In the genomic region with DNA sequence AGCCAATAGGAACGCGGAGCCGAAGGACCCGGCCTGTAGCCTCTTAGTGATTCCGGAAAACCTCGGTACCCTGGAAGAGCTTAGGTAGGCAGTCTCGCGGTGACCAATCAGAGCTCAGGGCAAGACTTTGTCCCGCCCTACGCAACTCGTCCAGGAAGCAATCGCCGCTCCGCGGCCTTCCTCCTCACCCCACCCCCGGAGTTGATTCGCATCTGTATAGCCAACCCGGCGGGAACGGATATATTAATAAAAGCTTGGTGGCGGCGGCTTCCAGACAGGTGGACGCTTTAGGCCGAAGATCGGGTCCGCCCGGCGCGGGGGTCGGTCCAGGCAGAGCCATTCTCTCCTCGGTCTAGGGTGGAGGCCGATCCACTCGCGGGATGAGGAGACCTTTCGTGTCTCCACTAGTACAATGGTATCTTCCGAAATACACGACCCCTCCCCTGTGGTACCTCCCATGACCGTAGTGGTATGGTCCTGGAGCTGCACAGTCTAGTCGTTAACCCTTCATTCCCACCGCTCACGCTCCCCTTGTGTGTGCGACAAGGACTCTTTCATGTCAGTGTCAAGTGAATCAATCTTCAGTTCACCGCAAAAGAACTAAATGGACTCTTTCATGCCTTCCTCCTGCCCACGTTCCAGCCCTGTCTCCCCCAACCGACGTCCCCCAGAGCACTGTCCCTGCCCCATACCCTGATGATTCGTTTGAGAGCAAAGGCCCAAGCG, we compare ENCODE assay signal across 1 cellular context.
A peak's percentile ranks its signal among the peaks of the same experiment; 100 is the strongest.
TF ChIP-seq lines count a peak whose summit lies in the region.

No MANE protein-coding gene starts in this region.

TF ChIP-seq in K562, 482 proteins besides CTCF, POLR2A, EP300 and RAD21 (continued from another document and continues in another):
- TF ChIP-seq, protein P1, sequence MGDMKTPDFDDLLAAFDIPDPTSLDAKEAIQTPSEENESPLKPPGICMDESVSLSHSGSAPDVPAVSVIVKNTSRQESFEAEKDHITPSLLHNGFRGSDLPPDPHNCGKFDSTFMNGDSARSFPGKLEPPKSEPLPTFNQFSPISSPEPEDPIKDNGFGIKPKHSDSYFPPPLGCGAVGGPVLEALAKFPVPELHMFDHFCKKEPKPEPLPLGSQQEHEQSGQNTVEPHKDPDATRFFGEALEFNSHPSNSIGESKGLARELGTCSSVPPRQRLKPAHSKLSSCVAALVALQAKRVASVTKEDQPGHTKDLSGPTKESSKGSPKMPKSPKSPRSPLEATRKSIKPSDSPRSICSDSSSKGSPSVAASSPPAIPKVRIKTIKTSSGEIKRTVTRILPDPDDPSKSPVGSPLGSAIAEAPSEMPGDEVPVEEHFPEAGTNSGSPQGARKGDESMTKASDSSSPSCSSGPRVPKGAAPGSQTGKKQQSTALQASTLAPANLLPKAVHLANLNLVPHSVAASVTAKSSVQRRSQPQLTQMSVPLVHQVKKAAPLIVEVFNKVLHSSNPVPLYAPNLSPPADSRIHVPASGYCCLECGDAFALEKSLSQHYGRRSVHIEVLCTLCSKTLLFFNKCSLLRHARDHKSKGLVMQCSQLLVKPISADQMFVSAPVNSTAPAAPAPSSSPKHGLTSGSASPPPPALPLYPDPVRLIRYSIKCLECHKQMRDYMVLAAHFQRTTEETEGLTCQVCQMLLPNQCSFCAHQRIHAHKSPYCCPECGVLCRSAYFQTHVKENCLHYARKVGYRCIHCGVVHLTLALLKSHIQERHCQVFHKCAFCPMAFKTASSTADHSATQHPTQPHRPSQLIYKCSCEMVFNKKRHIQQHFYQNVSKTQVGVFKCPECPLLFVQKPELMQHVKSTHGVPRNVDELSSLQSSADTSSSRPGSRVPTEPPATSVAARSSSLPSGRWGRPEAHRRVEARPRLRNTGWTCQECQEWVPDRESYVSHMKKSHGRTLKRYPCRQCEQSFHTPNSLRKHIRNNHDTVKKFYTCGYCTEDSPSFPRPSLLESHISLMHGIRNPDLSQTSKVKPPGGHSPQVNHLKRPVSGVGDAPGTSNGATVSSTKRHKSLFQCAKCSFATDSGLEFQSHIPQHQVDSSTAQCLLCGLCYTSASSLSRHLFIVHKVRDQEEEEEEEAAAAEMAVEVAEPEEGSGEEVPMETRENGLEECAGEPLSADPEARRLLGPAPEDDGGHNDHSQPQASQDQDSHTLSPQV (IDR thresholded peaks at IDR 0.05): peak; percentile 53; the same call in 1 of the 2 replicates
- TF ChIP-seq SIRT6 (IDR thresholded peaks at IDR 0.05; ENCODE audit: low read depth, low read length): no peak
- no peak for TF ChIP-seq XRCC5 (IDR thresholded peaks at IDR 0.05; ENCODE audit: low read depth, low read length)
- TF ChIP-seq NR2C1 (IDR thresholded peaks at IDR 0.05): peak; percentile 98
- peak; percentile 99 for TF ChIP-seq NR2C1 (tag; IDR thresholded peaks at IDR 0.05)
- TF ChIP-seq SAFB (IDR thresholded peaks at IDR 0.05; ENCODE audit: borderline replicate concordance, low read depth, low read length): no peak
- no peak for TF ChIP-seq MEF2A (IDR thresholded peaks at IDR 0.05; ENCODE audit: control insufficient read depth, low read depth, low read length)
- no peak for TF ChIP-seq TEAD1 (CRISPR knock-in tag; IDR thresholded peaks at IDR 0.05)
- TF ChIP-seq, protein P2, sequence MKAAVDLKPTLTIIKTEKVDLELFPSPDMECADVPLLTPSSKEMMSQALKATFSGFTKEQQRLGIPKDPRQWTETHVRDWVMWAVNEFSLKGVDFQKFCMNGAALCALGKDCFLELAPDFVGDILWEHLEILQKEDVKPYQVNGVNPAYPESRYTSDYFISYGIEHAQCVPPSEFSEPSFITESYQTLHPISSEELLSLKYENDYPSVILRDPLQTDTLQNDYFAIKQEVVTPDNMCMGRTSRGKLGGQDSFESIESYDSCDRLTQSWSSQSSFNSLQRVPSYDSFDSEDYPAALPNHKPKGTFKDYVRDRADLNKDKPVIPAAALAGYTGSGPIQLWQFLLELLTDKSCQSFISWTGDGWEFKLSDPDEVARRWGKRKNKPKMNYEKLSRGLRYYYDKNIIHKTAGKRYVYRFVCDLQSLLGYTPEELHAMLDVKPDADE (conservative IDR thresholded peaks at IDR 0.05; ENCODE audit: control insufficient read depth, low read depth, low read length): no peak
- peak; percentile 56; the same call in 1 of the 2 replicates for TF ChIP-seq C11orf30 (IDR thresholded peaks at IDR 0.05; ENCODE audit: low read depth)
- TF ChIP-seq RFX7 (CRISPR knock-in tag; IDR thresholded peaks at IDR 0.05): no peak
- TF ChIP-seq TRIM28 (IDR thresholded peaks at IDR 0.05): no peak
- peak; percentile 47; the same call in 1 of the 2 replicates for TF ChIP-seq L3MBTL2 (IDR thresholded peaks at IDR 0.05)
- peak; percentile 12; the same call in 1 of the 2 replicates for TF ChIP-seq PKNOX1 (IDR thresholded peaks at IDR 0.05)
- TF ChIP-seq TEAD4 (IDR thresholded peaks at IDR 0.05; ENCODE audit: low read length): no peak; the same call in 1 of the 2 replicates
- TF ChIP-seq TEAD4 (CRISPR knock-in tag; IDR thresholded peaks at IDR 0.05; ENCODE audit: borderline replicate concordance): no peak
- TF ChIP-seq NUFIP1 (IDR thresholded peaks at IDR 0.05; ENCODE audit: partially characterized antibody): no peak
- TF ChIP-seq ZKSCAN8 (CRISPR knock-in tag; IDR thresholded peaks at IDR 0.05): no peak
- peak; percentile 67; the same call in 1 of the 2 replicates for TF ChIP-seq ZSCAN29 (IDR thresholded peaks at IDR 0.05)
- TF ChIP-seq TBL1XR1 (IDR thresholded peaks at IDR 0.05; ENCODE audit: low read length in 2 of 2): 0 out of 4 replicates have a peak, but pooled peaks of 1 of the 2 experiments have one; percentile 30
- peak; percentile 28 for TF ChIP-seq MEIS2 (IDR thresholded peaks at IDR 0.05; ENCODE audit: partially characterized antibody)
- no peak for TF ChIP-seq ZNF561 (CRISPR knock-in tag; conservative IDR thresholded peaks at IDR 0.05)
- no peak for TF ChIP-seq ZNF717 (CRISPR knock-in tag; IDR thresholded peaks at IDR 0.05)
- TF ChIP-seq GTF2A2 (tag; IDR thresholded peaks at IDR 0.05): no peak
- peak; percentile 84 for TF ChIP-seq ZBTB7A (IDR thresholded peaks at IDR 0.05; ENCODE audit: borderline replicate concordance, control insufficient read depth, low read depth, low read length)
- TF ChIP-seq, protein P3, sequence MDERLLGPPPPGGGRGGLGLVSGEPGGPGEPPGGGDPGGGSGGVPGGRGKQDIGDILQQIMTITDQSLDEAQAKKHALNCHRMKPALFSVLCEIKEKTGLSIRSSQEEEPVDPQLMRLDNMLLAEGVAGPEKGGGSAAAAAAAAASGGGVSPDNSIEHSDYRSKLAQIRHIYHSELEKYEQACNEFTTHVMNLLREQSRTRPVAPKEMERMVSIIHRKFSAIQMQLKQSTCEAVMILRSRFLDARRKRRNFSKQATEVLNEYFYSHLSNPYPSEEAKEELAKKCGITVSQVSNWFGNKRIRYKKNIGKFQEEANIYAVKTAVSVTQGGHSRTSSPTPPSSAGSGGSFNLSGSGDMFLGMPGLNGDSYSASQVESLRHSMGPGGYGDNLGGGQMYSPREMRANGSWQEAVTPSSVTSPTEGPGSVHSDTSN (CRISPR knock-in tag; IDR thresholded peaks at IDR 0.05; ENCODE audit: low read depth): no peak
- TF ChIP-seq, protein P3 (tag; conservative IDR thresholded peaks at IDR 0.05; ENCODE audit: low read depth): no peak
- TF ChIP-seq ZNF586 (CRISPR knock-in tag; conservative IDR thresholded peaks at IDR 0.05): no peak
- peak; percentile 47; the same call in 1 of the 2 replicates for TF ChIP-seq NCOR1 (IDR thresholded peaks at IDR 0.05)
- no peak for TF ChIP-seq ZBTB34 (CRISPR knock-in tag; IDR thresholded peaks at IDR 0.05)
- no peak for TF ChIP-seq KDM2B (CRISPR knock-in tag; IDR thresholded peaks at IDR 0.05)
- TF ChIP-seq, protein P4, sequence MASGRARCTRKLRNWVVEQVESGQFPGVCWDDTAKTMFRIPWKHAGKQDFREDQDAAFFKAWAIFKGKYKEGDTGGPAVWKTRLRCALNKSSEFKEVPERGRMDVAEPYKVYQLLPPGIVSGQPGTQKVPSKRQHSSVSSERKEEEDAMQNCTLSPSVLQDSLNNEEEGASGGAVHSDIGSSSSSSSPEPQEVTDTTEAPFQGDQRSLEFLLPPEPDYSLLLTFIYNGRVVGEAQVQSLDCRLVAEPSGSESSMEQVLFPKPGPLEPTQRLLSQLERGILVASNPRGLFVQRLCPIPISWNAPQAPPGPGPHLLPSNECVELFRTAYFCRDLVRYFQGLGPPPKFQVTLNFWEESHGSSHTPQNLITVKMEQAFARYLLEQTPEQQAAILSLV (tag; IDR thresholded peaks at IDR 0.05): no peak
- no peak for TF ChIP-seq ZNF668 (CRISPR knock-in tag; IDR thresholded peaks at IDR 0.05)
- TF ChIP-seq, protein P5, sequence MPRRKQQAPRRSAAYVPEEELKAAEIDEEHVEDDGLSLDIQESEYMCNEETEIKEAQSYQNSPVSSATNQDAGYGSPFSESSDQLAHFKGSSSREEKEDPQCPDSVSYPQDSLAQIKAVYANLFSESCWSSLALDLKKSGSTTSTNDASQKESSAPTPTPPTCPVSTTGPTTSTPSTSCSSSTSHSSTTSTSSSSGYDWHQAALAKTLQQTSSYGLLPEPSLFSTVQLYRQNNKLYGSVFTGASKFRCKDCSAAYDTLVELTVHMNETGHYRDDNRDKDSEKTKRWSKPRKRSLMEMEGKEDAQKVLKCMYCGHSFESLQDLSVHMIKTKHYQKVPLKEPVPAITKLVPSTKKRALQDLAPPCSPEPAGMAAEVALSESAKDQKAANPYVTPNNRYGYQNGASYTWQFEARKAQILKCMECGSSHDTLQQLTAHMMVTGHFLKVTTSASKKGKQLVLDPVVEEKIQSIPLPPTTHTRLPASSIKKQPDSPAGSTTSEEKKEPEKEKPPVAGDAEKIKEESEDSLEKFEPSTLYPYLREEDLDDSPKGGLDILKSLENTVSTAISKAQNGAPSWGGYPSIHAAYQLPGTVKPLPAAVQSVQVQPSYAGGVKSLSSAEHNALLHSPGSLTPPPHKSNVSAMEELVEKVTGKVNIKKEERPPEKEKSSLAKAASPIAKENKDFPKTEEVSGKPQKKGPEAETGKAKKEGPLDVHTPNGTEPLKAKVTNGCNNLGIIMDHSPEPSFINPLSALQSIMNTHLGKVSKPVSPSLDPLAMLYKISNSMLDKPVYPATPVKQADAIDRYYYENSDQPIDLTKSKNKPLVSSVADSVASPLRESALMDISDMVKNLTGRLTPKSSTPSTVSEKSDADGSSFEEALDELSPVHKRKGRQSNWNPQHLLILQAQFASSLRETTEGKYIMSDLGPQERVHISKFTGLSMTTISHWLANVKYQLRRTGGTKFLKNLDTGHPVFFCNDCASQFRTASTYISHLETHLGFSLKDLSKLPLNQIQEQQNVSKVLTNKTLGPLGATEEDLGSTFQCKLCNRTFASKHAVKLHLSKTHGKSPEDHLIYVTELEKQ (CRISPR knock-in tag; IDR thresholded peaks at IDR 0.05): no peak
- no peak for TF ChIP-seq ZNF134 (CRISPR knock-in tag; conservative IDR thresholded peaks at IDR 0.05)
- TF ChIP-seq MYNN (IDR thresholded peaks at IDR 0.05): no peak
- no peak for TF ChIP-seq MYNN (CRISPR knock-in tag; IDR thresholded peaks at IDR 0.05)
- TF ChIP-seq STAG1 (CRISPR knock-in tag; IDR thresholded peaks at IDR 0.05; ENCODE audit: borderline replicate concordance): no peak
- no peak for TF ChIP-seq IRF2 (CRISPR knock-in tag; IDR thresholded peaks at IDR 0.05)
- no peak for TF ChIP-seq HNRNPL (IDR thresholded peaks at IDR 0.05; ENCODE audit: low read depth, low read length)
- TF ChIP-seq STAT5B (CRISPR knock-in tag; IDR thresholded peaks at IDR 0.05): no peak
- TF ChIP-seq ZBTB2 (IDR thresholded peaks at IDR 0.05): peak; percentile 32; the same call in 1 of the 2 replicates
- peak; percentile 9; the same call in 1 of the 2 replicates for TF ChIP-seq BCOR (IDR thresholded peaks at IDR 0.05)
- no peak for TF ChIP-seq KAT2B (IDR thresholded peaks at IDR 0.05; ENCODE audit: low read depth, low read length)
- TF ChIP-seq SNRNP70 (optimal IDR thresholded peaks at IDR 0.05; ENCODE audit: low read depth, low read length): no peak
- no peak for TF ChIP-seq PTRF (tag; IDR thresholded peaks at IDR 0.05)
- no peak for TF ChIP-seq PHB (CRISPR knock-in tag; IDR thresholded peaks at IDR 0.05)
- TF ChIP-seq MYC (IDR thresholded peaks at IDR 0.05; ENCODE audit: low read depth, low read length): 0 out of 2 replicates have a peak, but pooled peaks have one; percentile 23
- no peak for TF ChIP-seq MYC (CRISPR knock-in tag; IDR thresholded peaks at IDR 0.05; ENCODE audit: borderline replicate concordance, low read depth)
- no peak for TF ChIP-seq TCF3 (CRISPR knock-in tag; IDR thresholded peaks at IDR 0.05)
- TF ChIP-seq ZNF232 (CRISPR knock-in tag; IDR thresholded peaks at IDR 0.05): no peak
- peak; percentile 70 for TF ChIP-seq PML (IDR thresholded peaks at IDR 0.05; ENCODE audit: low read length)
- TF ChIP-seq XRCC3 (IDR thresholded peaks at IDR 0.05): no peak
